ENCODE assay signal across 23 cellular contexts in genomic region chr18:78915446-78916008, GRCh38.
"Had no signal": no experiment of that assay in that cellular context is flagged by ENCODE, and none has a peak within 500 bp of the region (broad histone marks: within the 10 kb centered on the region; RNA-seq: fewer than 3 reads in every experiment).

No MANE protein-coding gene starts in this region.

- H3K9me3 ChIP-seq: esophagus squamous epithelium, right atrium auricular region had no signal

- H3K36me3 ChIP-seq: brain microvascular endothelial cell, esophagus squamous epithelium, right atrium auricular region, spleen, tibial nerve had no signal

- H3K4me3 Mint-ChIP-seq: activated T-cell treated with anti-CD3 and anti-CD28 coated beads, Interleukin-2, amount 50 U/mL, for 24 hours; dendritic cell treated with granulocyte-macrophage colony-stimulating factor and Interleukin-4, amounts not matched to agents 40 ng/mL and 50 ng/mL, for 4 days; memory B cell; naive thymus-derived CD8-positive, alpha-beta T cell; neural crest cell; T-helper 2 cell treated with Interferon-gamma antibody and Interleukin-4, amounts not matched to agents 5 μg/mL and 100 μg/mL, for 36 hours had no signal

- H3K27ac Mint-ChIP-seq: activated T-cell treated with anti-CD3 and anti-CD28 coated beads, Interleukin-2, amount 50 U/mL, for 24 hours; dendritic cell treated with granulocyte-macrophage colony-stimulating factor and Interleukin-4, amounts not matched to agents 40 ng/mL and 50 ng/mL, for 4 days; memory B cell; naive thymus-derived CD8-positive, alpha-beta T cell; T-helper 2 cell treated with Interferon-gamma antibody and Interleukin-4, amounts not matched to agents 5 μg/mL and 100 μg/mL, for 36 hours had no signal

- H3K27ac ChIP-seq: brain microvascular endothelial cell, epithelial cell of prostate, esophagus squamous epithelium, right atrium auricular region, spleen, tibial nerve, VCaP had no signal

- DNase-seq: activated CD4-positive, alpha-beta T cell treated with anti-CD3 and anti-CD28 coated beads for 4 hours; activated CD4-positive, alpha-beta T cell treated with anti-CD3 and anti-CD28 coated beads, Interleukin-2, amount 50 U/mL, for 4 hours; activated CD8-positive, alpha-beta memory T cell treated with anti-CD3 and anti-CD28 coated beads, Interleukin-2, amount 50 U/mL, for 4 hours; activated gamma-delta T cell; activated naive CD4-positive, alpha-beta T cell treated with anti-CD3 and anti-CD28 coated beads, Interleukin-2, amount 50 U/mL, for 16 hours; activated T-cell treated with anti-CD3 and anti-CD28 coated beads, Interleukin-2, amount 50 U/mL, for 24 hours; amniotic stem cell; brain microvascular endothelial cell; esophagus squamous epithelium; foreskin melanocyte; occipital lobe; stimulated activated naive CD4-positive, alpha-beta T cell treated with Interleukin-2 at 50 U/mL for 16 hours; T-helper 1 cell had no signal

- H3K4me1 Mint-ChIP-seq: memory B cell had no signal

- H3K4me1 ChIP-seq: esophagus squamous epithelium, right atrium auricular region, spleen, tibial nerve had no signal

- H3K4me3 ChIP-seq: esophagus squamous epithelium, right atrium auricular region, spleen, tibial nerve had no signal

- H3K27me3 ChIP-seq: brain microvascular endothelial cell, right atrium auricular region, tibial nerve had no signal
